ENCODE assay signal across 12 cellular contexts in genomic region chr5:35921930-35922329, GRCh38. TPM values are rescaled to one million over a fixed set of nuclear protein-coding genes. Genes with fewer than 3 reads are reported as not detected.
DNase-seq lines count a peak whose midpoint lies in the region; ATAC-seq and TF ChIP-seq lines count a peak whose summit lies in the region.
"Had no signal": no experiment of that assay in that cellular context is flagged by ENCODE, and none has a peak within 500 bp of the region (broad histone marks: within the 10 kb centered on the region; RNA-seq: fewer than 3 reads in every experiment).

No MANE protein-coding gene starts in this region.

- no peaks in the 10 kb centered on the region for H3K9me3 ChIP-seq in HAP-1
- H3K9me3 ChIP-seq: A549, BE2C had no signal

- POLR2A ChIA-PET in GM10248 (lab: Yijun Ruan, JAX), result no interaction called here
- POLR2A ChIA-PET in naive thymus-derived CD8-positive, alpha-beta T cell (lab: Charles Lee), result interaction anchor here (1.0 kb wide), 1 partner anchor 31 kb away, joined by 3 read pairs; no protein-coding TSS in a partner anchor

- DNase-seq in activated naive CD8-positive, alpha-beta T cell treated with anti-CD3 and anti-CD28 coated beads, Interleukin-2, amount 50 U/mL, for 24 hours, result no peak
- DNase-seq in GM10248 (ENCODE audit: extremely low spot score) (no peak), NAMALWA (ENCODE audit: low spot score) (peak; percentile 32), HAP-1 (ENCODE audit: low spot score in 2 of 2) (no peak)
- DNase-seq in naive thymus-derived CD8-positive, alpha-beta T cell, result peak in 3 of 10 donors; percentile 27 to 46 (median 31)
- DNase-seq: BE2C, GOT3, H9 had no signal

- no peaks in the 10 kb centered on the region for H3K36me3 ChIP-seq in HAP-1 (replicated peaks)
- H3K36me3 ChIP-seq: BE2C had no signal

- no peak for ATAC-seq in activated naive CD8-positive, alpha-beta T cell treated with anti-CD3 and anti-CD28 coated beads, Interleukin-2, amount 50 U/mL, for 24 hours
- no peak for ATAC-seq in naive thymus-derived CD8-positive, alpha-beta T cell
- ATAC-seq in GM19452 (IDR thresholded peaks at IDR 0.05; ENCODE audit: unreplicated experiment), result no peak
- no peak for ATAC-seq in HG03432 (IDR thresholded peaks at IDR 0.05; ENCODE audit: unreplicated experiment)
- ATAC-seq: A549 had no signal

- CTCF ChIA-PET in GM10248 (lab: Yijun Ruan, JAX), result interaction anchor here (1.3 to 14.5 kb wide), 3 partner anchors 15 to 833 kb away, joined by 4 to 342 read pairs (median 44); no protein-coding TSS in a partner anchor

- in situ Hi-C loops in HAP-1 (cut with MboI; ENCODE audit: low sequenced_read_pairs), result loop anchor here (10.0 kb wide), 3 partner anchors 147 to 827 kb away; no protein-coding TSS in a partner anchor

- H3K4me3 ChIP-seq in HAP-1, result no peak overlapping the region
- H3K4me3 ChIP-seq: A549 had no signal

- peak; percentile 8 for TF ChIP-seq CTCF in GM10248 (IDR thresholded peaks at IDR 0.05; ENCODE audit: control extremely low read depth, extremely low read depth, low read depth, missing control alignments)

- H3K27ac Mint-ChIP-seq in activated naive CD8-positive, alpha-beta T cell, result peak overlapping the region; percentile 8
- no peak overlapping the region for H3K27ac Mint-ChIP-seq in activated naive CD8-positive, alpha-beta T cell treated with anti-CD3 and anti-CD28 coated beads, Interleukin-2, amount 50 U/mL, for 24 hours
- peak overlapping the region in 6 of 10 donors; percentile 11 to 44 (median 23) for H3K27ac Mint-ChIP-seq in naive thymus-derived CD8-positive, alpha-beta T cell
- H3K27ac Mint-ChIP-seq: H9 had no signal

- peaks cover 10% of the 10 kb centered on the region for H3K4me1 ChIP-seq in HAP-1
- H3K4me1 ChIP-seq: A549, BE2C had no signal

- no peak overlapping the region for H3K4me3 Mint-ChIP-seq in activated naive CD8-positive, alpha-beta T cell
- no peak overlapping the region for H3K4me3 Mint-ChIP-seq in activated naive CD8-positive, alpha-beta T cell treated with anti-CD3 and anti-CD28 coated beads, Interleukin-2, amount 50 U/mL, for 24 hours
- H3K4me3 Mint-ChIP-seq in naive thymus-derived CD8-positive, alpha-beta T cell, result no peak overlapping the region
- H3K4me3 Mint-ChIP-seq: H9 had no signal

- no peaks in the 10 kb centered on the region for H3K27me3 ChIP-seq in HAP-1 (ENCODE audit: low read depth)

- H3K4me1 Mint-ChIP-seq in activated naive CD8-positive, alpha-beta T cell (ENCODE audit: low read depth), result peaks cover 51% of the 10 kb centered on the region
- H3K4me1 Mint-ChIP-seq in activated naive CD8-positive, alpha-beta T cell treated with anti-CD3 and anti-CD28 coated beads, Interleukin-2, amount 50 U/mL, for 24 hours, result peaks cover 73% of the 10 kb centered on the region
- peaks cover 25 to 40% (median 35%) of the 10 kb centered on the region in 4 donors for H3K4me1 Mint-ChIP-seq in naive thymus-derived CD8-positive, alpha-beta T cell

- peaks cover 10% of the 10 kb centered on the region for H3K36me3 Mint-ChIP-seq in activated naive CD8-positive, alpha-beta T cell
- H3K36me3 Mint-ChIP-seq in activated naive CD8-positive, alpha-beta T cell treated with anti-CD3 and anti-CD28 coated beads, Interleukin-2, amount 50 U/mL, for 24 hours (ENCODE audit: low read depth), result peaks cover 8% of the 10 kb centered on the region
- peaks cover 0 to 7% (median 2%) of the 10 kb centered on the region in 3 donors for H3K36me3 Mint-ChIP-seq in naive thymus-derived CD8-positive, alpha-beta T cell

- no peaks in the 10 kb centered on the region for H3K27me3 Mint-ChIP-seq in activated naive CD8-positive, alpha-beta T cell
- H3K27me3 Mint-ChIP-seq in activated naive CD8-positive, alpha-beta T cell treated with anti-CD3 and anti-CD28 coated beads, Interleukin-2, amount 50 U/mL, for 24 hours, result no peaks in the 10 kb centered on the region
- peaks cover 0 to 4% (median 0%) of the 10 kb centered on the region in 5 donors for H3K27me3 Mint-ChIP-seq in naive thymus-derived CD8-positive, alpha-beta T cell

- H3K9me3 Mint-ChIP-seq in activated naive CD8-positive, alpha-beta T cell (ENCODE audit: low read depth), result peaks cover 11% of the 10 kb centered on the region
- H3K9me3 Mint-ChIP-seq in activated naive CD8-positive, alpha-beta T cell treated with anti-CD3 and anti-CD28 coated beads, Interleukin-2, amount 50 U/mL, for 24 hours, result peaks cover 7% of the 10 kb centered on the region
- H3K9me3 Mint-ChIP-seq in naive thymus-derived CD8-positive, alpha-beta T cell, result peaks cover 0 to 12% (median 6%) of the 10 kb centered on the region in 9 donors

RNA-seq across cellular contexts. Expression of gene CAPSL, which starts 16.5 kb away (rescaled TPM):
- not detected for total RNA-seq in naive thymus-derived CD8-positive, alpha-beta T cell
- polyA plus RNA-seq in naive thymus-derived CD8-positive, alpha-beta T cell, result not detected
- total RNA-seq: H9 had no signal
- polyA plus RNA-seq: A549 had no signal
